In the genomic region with DNA sequence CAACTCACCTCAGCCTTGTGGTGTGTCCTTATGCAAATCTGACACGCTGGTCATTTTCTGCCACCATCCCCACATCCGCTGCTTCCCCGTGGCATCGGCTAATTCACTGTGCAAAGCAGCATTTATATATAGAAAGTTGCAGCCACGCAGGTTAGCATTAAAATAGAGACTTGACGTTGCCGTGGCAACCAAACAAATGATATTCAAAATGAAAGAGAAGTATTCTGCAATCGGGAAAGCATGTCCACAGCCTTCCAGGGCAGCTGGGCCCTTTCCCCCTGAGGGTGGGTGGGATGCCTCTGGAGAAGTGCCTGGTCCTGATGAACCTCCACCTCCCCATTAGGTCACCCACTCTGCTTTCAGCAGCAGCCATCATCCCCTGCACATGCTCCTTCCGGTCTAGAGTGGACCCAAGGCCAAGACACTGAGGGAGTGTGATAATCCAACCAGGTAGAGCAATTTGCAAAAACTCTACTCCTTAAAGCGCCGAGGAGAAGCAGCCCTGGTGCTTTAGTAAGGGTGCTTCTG, we compare ENCODE assay signal across 9 cellular contexts.
DNase-seq lines count a peak whose midpoint lies in the region; ATAC-seq and TF ChIP-seq lines count a peak whose summit lies in the region.
"Had no signal": no experiment of that assay in that cellular context is flagged by ENCODE, and none has a peak within 500 bp of the region (broad histone marks: within the 10 kb centered on the region; RNA-seq: fewer than 3 reads in every experiment).

No MANE protein-coding gene starts in this region.

- TF ChIP-seq POLR2A in esophagus squamous epithelium (IDR thresholded peaks at IDR 0.05) = no peak

- peak overlapping the region in 2 of 4 donors; percentile 78 to 79 for H3K27ac ChIP-seq in esophagus squamous epithelium
- H3K27ac ChIP-seq: pancreas had no signal

- DNase-seq in left kidney (ENCODE audit: low read depth, low spot score) = peak; percentile 60
- DNase-seq in ACHN = no peak
- DNase-seq in esophagus squamous epithelium (lab: John Stamatoyannopoulos, UW) = no peak
- no peak for DNase-seq in activated naive CD8-positive, alpha-beta T cell treated with anti-CD3 and anti-CD28 coated beads, Interleukin-2, amount 50 U/mL, for 24 hours
- DNase-seq: pancreas had no signal

- H3K27ac Mint-ChIP-seq in IgD-negative memory B cell = peak overlapping the region; percentile 69 to 90 (median 81)
- no peak overlapping the region for H3K27ac Mint-ChIP-seq in activated naive CD8-positive, alpha-beta T cell treated with anti-CD3 and anti-CD28 coated beads, Interleukin-2, amount 50 U/mL, for 24 hours

- H3K4me3 ChIP-seq in esophagus squamous epithelium = no peak overlapping the region
- H3K4me3 ChIP-seq: pancreas had no signal

- H3K27me3 ChIP-seq in esophagus squamous epithelium = no peaks in the 10 kb centered on the region
- H3K27me3 ChIP-seq: pancreas had no signal

- no peaks in the 10 kb centered on the region for H3K36me3 ChIP-seq in esophagus squamous epithelium
- H3K36me3 ChIP-seq: pancreas had no signal

- H3K9me3 ChIP-seq in esophagus squamous epithelium = no peaks in the 10 kb centered on the region
- H3K9me3 ChIP-seq: pancreas had no signal

- 37 to 41% methylated on average over 10 to 11 of the region's 11 CpGs for WGBS in esophagus squamous epithelium, 2 donors

- H3K4me3 Mint-ChIP-seq in IgD-negative memory B cell = peak overlapping the region; percentile 25 to 70 (median 41)
- no peak overlapping the region for H3K4me3 Mint-ChIP-seq in activated naive CD8-positive, alpha-beta T cell treated with anti-CD3 and anti-CD28 coated beads, Interleukin-2, amount 50 U/mL, for 24 hours

- in situ Hi-C loops in ACHN (cut with HindIII; ENCODE audit: low pct_ligation_motif_present, low pct_unique_long_range_greater_than_20kb, low sequenced_read_pairs) = no loop called here

- H3K9me3 Mint-ChIP-seq in IgD-negative memory B cell = peaks cover 0 to 1% (median 0%) of the 10 kb centered on the region in 3 donors
- no peaks in the 10 kb centered on the region for H3K9me3 Mint-ChIP-seq in activated naive CD8-positive, alpha-beta T cell treated with anti-CD3 and anti-CD28 coated beads, Interleukin-2, amount 50 U/mL, for 24 hours

- H3K4me1 Mint-ChIP-seq in IgD-negative memory B cell = peaks cover 27 to 35% (median 30%) of the 10 kb centered on the region in 3 donors
- H3K4me1 Mint-ChIP-seq in activated naive CD8-positive, alpha-beta T cell treated with anti-CD3 and anti-CD28 coated beads, Interleukin-2, amount 50 U/mL, for 24 hours = peaks cover 29% of the 10 kb centered on the region

- H3K36me3 Mint-ChIP-seq in IgD-negative memory B cell = no peaks in the 10 kb centered on the region
- H3K36me3 Mint-ChIP-seq in activated naive CD8-positive, alpha-beta T cell treated with anti-CD3 and anti-CD28 coated beads, Interleukin-2, amount 50 U/mL, for 24 hours (ENCODE audit: low read depth) = no peaks in the 10 kb centered on the region

- ATAC-seq in GM18499 (IDR thresholded peaks at IDR 0.05; ENCODE audit: insufficient read depth, unreplicated experiment) (peak; percentile 69), GM21737 (IDR thresholded peaks at IDR 0.05; ENCODE audit: unreplicated experiment) (peak; percentile 69), esophagus mucosa (no peak)
- ATAC-seq in activated naive CD8-positive, alpha-beta T cell treated with anti-CD3 and anti-CD28 coated beads, Interleukin-2, amount 50 U/mL, for 24 hours = no peak

- intact Hi-C loops in esophagus squamous epithelium (cut with DNase I) = no loop called here

- no peak for TF ChIP-seq CTCF in esophagus squamous epithelium (IDR thresholded peaks at IDR 0.05)

- peaks cover 10% of the 10 kb centered on the region for H3K27me3 Mint-ChIP-seq in IgD-negative memory B cell
- H3K27me3 Mint-ChIP-seq in activated naive CD8-positive, alpha-beta T cell treated with anti-CD3 and anti-CD28 coated beads, Interleukin-2, amount 50 U/mL, for 24 hours = peaks cover 4% of the 10 kb centered on the region

- H3K4me1 ChIP-seq in esophagus squamous epithelium = peaks cover 3 to 61% (median 18%) of the 10 kb centered on the region in 3 donors
- H3K4me1 ChIP-seq: pancreas had no signal

Comparison
In these comparisons a context has a peak if more than half of its experiments do, and no peak if none do; other contexts are left out.
1. ATAC-seq: peak in GM18499 (single experiment) and GM21737 (single experiment); none in esophagus mucosa (single experiment) and activated naive CD8-positive, alpha-beta T cell treated with anti-CD3 and anti-CD28 coated beads, Interleukin-2, amount 50 U/mL, for 24 hours (single experiment).